In the genomic region with DNA sequence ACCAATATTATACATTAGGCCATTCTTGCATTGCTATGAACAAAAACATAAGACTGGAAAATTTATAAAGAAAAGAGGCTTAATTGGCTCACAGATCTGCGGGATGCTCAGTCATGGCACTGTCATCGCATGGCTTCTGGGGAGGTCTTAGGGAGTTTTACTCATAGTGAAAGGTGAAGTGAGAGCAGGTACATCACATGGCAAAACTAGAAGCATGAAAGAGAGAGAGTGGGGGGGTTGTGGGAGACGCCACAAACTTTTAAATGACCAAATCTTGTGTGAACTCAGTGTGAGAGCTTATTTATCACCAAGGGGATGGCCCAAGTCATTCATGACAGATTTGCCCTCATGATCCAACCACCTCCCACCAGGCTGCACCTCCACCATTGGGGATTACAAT, we compare ENCODE assay signal across 19 cellular contexts.
DNase-seq lines count a peak whose midpoint lies in the region; ATAC-seq, FAIRE-seq and TF ChIP-seq lines count a peak whose summit lies in the region.
"Had no signal": no experiment of that assay in that cellular context is flagged by ENCODE, and none has a peak within 500 bp of the region (broad histone marks: within the 10 kb centered on the region; RNA-seq: fewer than 3 reads in every experiment).

No MANE protein-coding gene starts in this region.

- CTCF ChIA-PET in WTC11 (lab: Charles Lee): no interaction called here

- no peak overlapping the region for H2BK5ac ChIP-seq in trophoblast cell (ENCODE audit: low read depth, low read length, poor library complexity)

- H3K4me3 Mint-ChIP-seq in WTC11: no peak overlapping the region
- H3K4me3 Mint-ChIP-seq: CD4-positive, alpha-beta T cell had no signal

- no peak for FAIRE-seq in GM12891 (lab: Jason Lieb, UNC)
- FAIRE-seq: A549, D721Med had no signal

- H3K4ac ChIP-seq in trophoblast cell (ENCODE audit: low read depth, low read length): no peak overlapping the region

- no peaks in the 10 kb centered on the region for H3K36me3 Mint-ChIP-seq in WTC11

- no peak overlapping the region for H3K4me3 ChIP-seq in trophoblast cell (ENCODE audit: low read depth, low read length)
- H3K4me3 ChIP-seq: A549, GM23248, HAP-1 had no signal

- H3K36me3 ChIP-seq in trophoblast cell (ENCODE audit: control insufficient read depth in 1 of 2, insufficient read depth in 2 of 2, low read length in 2 of 2): no peaks in the 10 kb centered on the region
- H3K36me3 ChIP-seq: HAP-1 had no signal

- no peak overlapping the region for H3K23ac ChIP-seq in trophoblast cell (ENCODE audit: low read length)

- H3K9me3 Mint-ChIP-seq in WTC11: no peaks in the 10 kb centered on the region

- no peak for TF ChIP-seq CTCF in WTC11 (IDR thresholded peaks at IDR 0.05)

- H3K4me1 ChIP-seq in trophoblast cell (ENCODE audit: control insufficient read depth in 1 of 2, insufficient read depth in 2 of 2, low read length in 2 of 2): no peaks in the 10 kb centered on the region
- H3K4me1 ChIP-seq: A549, Caco-2, HAP-1 had no signal

- H3K27me3 ChIP-seq in trophoblast cell (ENCODE audit: insufficient read depth, low read length): no peaks in the 10 kb centered on the region

- no peak overlapping the region for H3K27ac Mint-ChIP-seq in WTC11
- H3K27ac Mint-ChIP-seq: CD4-positive, alpha-beta T cell had no signal

- no peak overlapping the region for H2BK12ac ChIP-seq in trophoblast cell (ENCODE audit: low read length)

- no peak overlapping the region for H4K8ac ChIP-seq in trophoblast cell (ENCODE audit: low read depth, low read length)

- H3K79me2 ChIP-seq in trophoblast cell (ENCODE audit: control insufficient read depth, insufficient read depth, low read length, poor library complexity): no peaks in the 10 kb centered on the region

- no peaks in the 10 kb centered on the region for H3K27me3 Mint-ChIP-seq in WTC11 (ENCODE audit: low read depth)
- H3K27me3 Mint-ChIP-seq: CD4-positive, alpha-beta T cell had no signal

- ATAC-seq in GM21717 (IDR thresholded peaks at IDR 0.05; ENCODE audit: unreplicated experiment) (peak; percentile 52), HG03342 (IDR thresholded peaks at IDR 0.05; ENCODE audit: unreplicated experiment) (peak; percentile 66), WTC11 (no peak)
- no peak for ATAC-seq in activated CD4-positive, CD25-positive, alpha-beta regulatory T cell treated with anti-CD3 and anti-CD28 coated beads, Interleukin-2, amount 50 U/mL, for 24 hours
- ATAC-seq: A549 had no signal

- H3K27ac ChIP-seq in trophoblast cell (ENCODE audit: low read depth, low read length): no peak overlapping the region
- H3K27ac ChIP-seq: 22Rv1, A549, C4-2B, GM23248 had no signal

- TF ChIP-seq POLR2A in GM12891 (IDR thresholded peaks at IDR 0.05; ENCODE audit: low read depth, low read length): no peak

- no CpG with 5 or more reads among the region's 3 CpGs for WGBS in trophoblast cell (ENCODE audit: extremely low coverage, insufficient coverage, insufficient read length)

- H4K91ac ChIP-seq in trophoblast cell (ENCODE audit: low read depth, low read length): no peak overlapping the region

- POLR2A ChIA-PET in WTC11 (lab: Charles Lee): no interaction called here

- H3K4me2 ChIP-seq in trophoblast cell (ENCODE audit: low read length): no peak overlapping the region
- H3K4me2 ChIP-seq: A549 had no signal

- no peak overlapping the region for H2AK5ac ChIP-seq in trophoblast cell (ENCODE audit: low read length)

- no peak overlapping the region for H2BK120ac ChIP-seq in trophoblast cell (ENCODE audit: insufficient read depth, low read length, poor library complexity)

- no peaks in the 10 kb centered on the region for H3K79me1 ChIP-seq in trophoblast cell (ENCODE audit: low read length)

- no peak overlapping the region for H4K12ac ChIP-seq in trophoblast cell (ENCODE audit: low read depth, low read length)

- H3K9ac ChIP-seq in trophoblast cell (ENCODE audit: low read length): peak overlapping the region; percentile 43
- H3K9ac ChIP-seq: GM23248 had no signal

- peaks cover 2% of the 10 kb centered on the region for H3K9me3 ChIP-seq in trophoblast cell (ENCODE audit: insufficient read depth, low read depth, low read length)
- H3K9me3 ChIP-seq: A549, Caco-2, HAP-1 had no signal

- no peaks in the 10 kb centered on the region for H3K4me1 Mint-ChIP-seq in WTC11

- H3K14ac ChIP-seq in trophoblast cell (ENCODE audit: low read length): no peak overlapping the region

- no peak for DNase-seq in GM12891 (ENCODE audit: insufficient read length, low spot score)
- no peak for DNase-seq in trophoblast cell
- DNase-seq in WTC11 (ENCODE audit: low spot score): no peak
- DNase-seq in NCI-H1930 (lab: John Stamatoyannopoulos, UW): no peak
- DNase-seq: AML-193; Caco-2; CD4-positive, alpha-beta T cell; DMS79; GDM1; GM23248; KG1 had no signal

- H3K18ac ChIP-seq in trophoblast cell (ENCODE audit: low read length): no peak overlapping the region

- no peak overlapping the region for H2AFZ ChIP-seq in trophoblast cell (ENCODE audit: insufficient read depth, low read length, poor library complexity)
- H2AFZ ChIP-seq: GM23248 had no signal

TF ChIP-seq in GM12891, 5 proteins besides CTCF, POLR2A, EP300 and RAD21:
- TF ChIP-seq SPI1 (IDR thresholded peaks at IDR 0.05; ENCODE audit: low read depth, low read length) (peak; percentile 49; the same call in 1 of the 2 replicates), POU2F2 (IDR thresholded peaks at IDR 0.05; ENCODE audit: low read depth, low read length) (no peak)

TF ChIP-seq in WTC11, 78 proteins besides CTCF, POLR2A, EP300 and RAD21:
- TF ChIP-seq NFYB (CRISPR knock-in tag; conservative IDR thresholded peaks at IDR 0.05; ENCODE audit: low read depth) (no peak), GTF2I (CRISPR knock-in tag; conservative IDR thresholded peaks at IDR 0.05) (no peak)
- TF ChIP-seq, protein P1, sequence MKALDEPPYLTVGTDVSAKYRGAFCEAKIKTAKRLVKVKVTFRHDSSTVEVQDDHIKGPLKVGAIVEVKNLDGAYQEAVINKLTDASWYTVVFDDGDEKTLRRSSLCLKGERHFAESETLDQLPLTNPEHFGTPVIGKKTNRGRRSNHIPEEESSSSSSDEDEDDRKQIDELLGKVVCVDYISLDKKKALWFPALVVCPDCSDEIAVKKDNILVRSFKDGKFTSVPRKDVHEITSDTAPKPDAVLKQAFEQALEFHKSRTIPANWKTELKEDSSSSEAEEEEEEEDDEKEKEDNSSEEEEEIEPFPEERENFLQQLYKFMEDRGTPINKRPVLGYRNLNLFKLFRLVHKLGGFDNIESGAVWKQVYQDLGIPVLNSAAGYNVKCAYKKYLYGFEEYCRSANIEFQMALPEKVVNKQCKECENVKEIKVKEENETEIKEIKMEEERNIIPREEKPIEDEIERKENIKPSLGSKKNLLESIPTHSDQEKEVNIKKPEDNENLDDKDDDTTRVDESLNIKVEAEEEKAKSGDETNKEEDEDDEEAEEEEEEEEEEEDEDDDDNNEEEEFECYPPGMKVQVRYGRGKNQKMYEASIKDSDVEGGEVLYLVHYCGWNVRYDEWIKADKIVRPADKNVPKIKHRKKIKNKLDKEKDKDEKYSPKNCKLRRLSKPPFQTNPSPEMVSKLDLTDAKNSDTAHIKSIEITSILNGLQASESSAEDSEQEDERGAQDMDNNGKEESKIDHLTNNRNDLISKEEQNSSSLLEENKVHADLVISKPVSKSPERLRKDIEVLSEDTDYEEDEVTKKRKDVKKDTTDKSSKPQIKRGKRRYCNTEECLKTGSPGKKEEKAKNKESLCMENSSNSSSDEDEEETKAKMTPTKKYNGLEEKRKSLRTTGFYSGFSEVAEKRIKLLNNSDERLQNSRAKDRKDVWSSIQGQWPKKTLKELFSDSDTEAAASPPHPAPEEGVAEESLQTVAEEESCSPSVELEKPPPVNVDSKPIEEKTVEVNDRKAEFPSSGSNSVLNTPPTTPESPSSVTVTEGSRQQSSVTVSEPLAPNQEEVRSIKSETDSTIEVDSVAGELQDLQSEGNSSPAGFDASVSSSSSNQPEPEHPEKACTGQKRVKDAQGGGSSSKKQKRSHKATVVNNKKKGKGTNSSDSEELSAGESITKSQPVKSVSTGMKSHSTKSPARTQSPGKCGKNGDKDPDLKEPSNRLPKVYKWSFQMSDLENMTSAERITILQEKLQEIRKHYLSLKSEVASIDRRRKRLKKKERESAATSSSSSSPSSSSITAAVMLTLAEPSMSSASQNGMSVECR (CRISPR knock-in tag; IDR thresholded peaks at IDR 0.05; ENCODE audit: borderline replicate concordance): no peak

Comparison
In these comparisons a context has a peak if more than half of its experiments do, and no peak if none do; other contexts are left out.
1. ATAC-seq: peak in GM21717 (single experiment) and HG03342 (single experiment); none in WTC11 (single experiment) and activated CD4-positive, CD25-positive, alpha-beta regulatory T cell treated with anti-CD3 and anti-CD28 coated beads, Interleukin-2, amount 50 U/mL, for 24 hours (0 of 2).